34 cellular contexts compared by ENCODE assay signal in genomic region chr6:79135973-79136470, GRCh38.
"Had no signal": no experiment of that assay in that cellular context is flagged by ENCODE, and none has a peak within 500 bp of the region (broad histone marks: within the 10 kb centered on the region; RNA-seq: fewer than 3 reads in every experiment).

No MANE protein-coding gene starts in this region.

- ATAC-seq: activated CD4-positive, alpha-beta T cell treated with anti-CD3 and anti-CD28 coated beads for 36 hours; activated CD4-positive, CD25-positive, alpha-beta regulatory T cell treated with anti-CD3 and anti-CD28 coated beads, Interleukin-2, amount 50 U/mL, for 24 hours; activated CD8-positive, alpha-beta memory T cell treated with anti-CD3 and anti-CD28 coated beads, Interleukin-2, amount 10 ng/mL, durations not matched to agents 7 days and 5 days; activated CD8-positive, alpha-beta T cell treated with anti-CD3 and anti-CD28 coated beads for 36 hours; activated CD8-positive, alpha-beta T cell treated with anti-CD3 and anti-CD28 coated beads, Interleukin-2, amount 10 ng/mL, durations not matched to agents 7 days and 5 days; T-helper 17 cell had no signal

- H3K27ac ChIP-seq: VCaP, WERI-Rb-1 had no signal

- FAIRE-seq: TTC549 had no signal

- H3K27ac Mint-ChIP-seq: activated B cell treated with CpG ODN at 0.5 μM for 24 hours; activated CD4-positive, alpha-beta memory T cell treated with anti-CD3 and anti-CD28 coated beads for 36 hours; activated CD4-positive, alpha-beta memory T cell treated with anti-CD3 and anti-CD28 coated beads, Interleukin-2, amount 10 ng/mL, durations not matched to agents 7 days and 5 days; activated CD4-positive, alpha-beta T cell treated with anti-CD3 and anti-CD28 coated beads for 36 hours; activated CD4-positive, alpha-beta T cell treated with anti-CD3 and anti-CD28 coated beads, Interleukin-2, amount 10 ng/mL, durations not matched to agents 24 days and 14 days; activated CD4-positive, alpha-beta T cell treated with anti-CD3 and anti-CD28 coated beads, Interleukin-2, amount 10 ng/mL, durations not matched to agents 7 days and 5 days; activated CD8-positive, alpha-beta memory T cell treated with anti-CD3 and anti-CD28 coated beads, Interleukin-2, amount 10 ng/mL, durations not matched to agents 7 days and 5 days; activated CD8-positive, alpha-beta T cell treated with anti-CD3 and anti-CD28 coated beads for 36 hours; activated CD8-positive, alpha-beta T cell treated with anti-CD3 and anti-CD28 coated beads, Interleukin-2, amount 10 ng/mL, durations not matched to agents 7 days and 5 days; T-helper 1 cell treated with Interleukin-12 subunit alpha and Interleukin-12 subunit beta and Interleukin-4 antibody, amounts not matched to agents 30 μg/mL and 1 μg/mL, for 36 hours; T-helper 17 cell; T-helper 2 cell treated with Interferon-gamma antibody and Interleukin-4, amounts not matched to agents 5 μg/mL and 100 μg/mL, for 36 hours had no signal

- H3K4me3 Mint-ChIP-seq: activated B cell treated with CpG ODN at 0.5 μM for 24 hours; activated CD4-positive, alpha-beta memory T cell treated with anti-CD3 and anti-CD28 coated beads for 36 hours; activated CD4-positive, alpha-beta memory T cell treated with anti-CD3 and anti-CD28 coated beads, Interleukin-2, amount 10 ng/mL, durations not matched to agents 7 days and 5 days; activated CD4-positive, alpha-beta T cell treated with anti-CD3 and anti-CD28 coated beads for 36 hours; activated CD4-positive, alpha-beta T cell treated with anti-CD3 and anti-CD28 coated beads, Interleukin-2, amount 10 ng/mL, durations not matched to agents 24 days and 14 days; activated CD4-positive, alpha-beta T cell treated with anti-CD3 and anti-CD28 coated beads, Interleukin-2, amount 10 ng/mL, durations not matched to agents 7 days and 5 days; activated CD8-positive, alpha-beta memory T cell treated with anti-CD3 and anti-CD28 coated beads, Interleukin-2, amount 10 ng/mL, durations not matched to agents 7 days and 5 days; activated CD8-positive, alpha-beta T cell treated with anti-CD3 and anti-CD28 coated beads for 36 hours; activated CD8-positive, alpha-beta T cell treated with anti-CD3 and anti-CD28 coated beads, Interleukin-2, amount 10 ng/mL, durations not matched to agents 7 days and 5 days; T-helper 1 cell treated with Interleukin-12 subunit alpha and Interleukin-12 subunit beta and Interleukin-4 antibody, amounts not matched to agents 30 μg/mL and 1 μg/mL, for 36 hours; T-helper 17 cell; T-helper 2 cell treated with Interferon-gamma antibody and Interleukin-4, amounts not matched to agents 5 μg/mL and 100 μg/mL, for 36 hours; WTC11 had no signal

- H3K36me3 Mint-ChIP-seq: activated CD8-positive, alpha-beta memory T cell treated with anti-CD3 and anti-CD28 coated beads, Interleukin-2, amount 10 ng/mL, durations not matched to agents 7 days and 5 days had no signal

- H3K4me1 Mint-ChIP-seq: activated B cell treated with CpG ODN at 0.5 μM for 24 hours; activated CD4-positive, alpha-beta memory T cell treated with anti-CD3 and anti-CD28 coated beads, Interleukin-2, amount 10 ng/mL, durations not matched to agents 7 days and 5 days; activated CD4-positive, alpha-beta T cell treated with anti-CD3 and anti-CD28 coated beads for 36 hours; activated CD4-positive, alpha-beta T cell treated with anti-CD3 and anti-CD28 coated beads, Interleukin-2, amount 10 ng/mL, durations not matched to agents 24 days and 14 days; activated CD4-positive, alpha-beta T cell treated with anti-CD3 and anti-CD28 coated beads, Interleukin-2, amount 10 ng/mL, durations not matched to agents 7 days and 5 days; activated CD8-positive, alpha-beta memory T cell treated with anti-CD3 and anti-CD28 coated beads, Interleukin-2, amount 10 ng/mL, durations not matched to agents 7 days and 5 days; T-helper 17 cell; WTC11 had no signal

- DNase-seq: activated B cell treated with CpG ODN at 0.5 μM for 24 hours; activated CD4-positive, alpha-beta memory T cell treated with anti-CD3 and anti-CD28 coated beads for 36 hours; activated CD4-positive, alpha-beta memory T cell treated with anti-CD3 and anti-CD28 coated beads, Interleukin-2, amount 10 ng/mL, durations not matched to agents 7 days and 5 days; activated CD4-positive, alpha-beta T cell treated with anti-CD3 and anti-CD28 coated beads for 1 hour; activated CD4-positive, alpha-beta T cell treated with anti-CD3 and anti-CD28 coated beads for 36 hours; activated CD4-positive, alpha-beta T cell treated with anti-CD3 and anti-CD28 coated beads for 4 hours; activated CD4-positive, alpha-beta T cell treated with anti-CD3 and anti-CD28 coated beads for 48 hours; activated CD4-positive, alpha-beta T cell treated with anti-CD3 and anti-CD28 coated beads, Interleukin-2, amount 10 ng/mL, durations not matched to agents 24 days and 14 days; activated CD4-positive, alpha-beta T cell treated with anti-CD3 and anti-CD28 coated beads, Interleukin-2, amount 10 ng/mL, durations not matched to agents 7 days and 5 days; activated CD4-positive, alpha-beta T cell treated with anti-CD3 and anti-CD28 coated beads, Interleukin-2, amount 50 U/mL, for 1 hour; activated CD4-positive, alpha-beta T cell treated with anti-CD3 and anti-CD28 coated beads, Interleukin-2, amount 50 U/mL, for 4 hours; activated CD4-positive, alpha-beta T cell treated with anti-CD3 and anti-CD28 coated beads, Interleukin-2, amount 50 U/mL, for 48 hours; activated CD4-positive, CD25-positive, alpha-beta regulatory T cell; activated CD4-positive, CD25-positive, alpha-beta regulatory T cell treated with anti-CD3 and anti-CD28 coated beads, Interleukin-2, amount 50 U/mL, for 72 hours; activated CD8-positive, alpha-beta memory T cell treated with anti-CD3 and anti-CD28 coated beads for 24 hours; activated CD8-positive, alpha-beta memory T cell treated with anti-CD3 and anti-CD28 coated beads, Interleukin-2, amount 10 ng/mL, durations not matched to agents 7 days and 5 days; activated CD8-positive, alpha-beta memory T cell treated with anti-CD3 and anti-CD28 coated beads, Interleukin-2, amount 50 U/mL, for 4 hours; activated CD8-positive, alpha-beta memory T cell treated with anti-CD3 and anti-CD28 coated beads, Interleukin-2, amount 50 U/mL, for 48 hours; activated CD8-positive, alpha-beta T cell treated with anti-CD3 and anti-CD28 coated beads for 36 hours; activated CD8-positive, alpha-beta T cell treated with anti-CD3 and anti-CD28 coated beads, Interleukin-2, amount 10 ng/mL, durations not matched to agents 7 days and 5 days; activated T-cell treated with anti-CD3 and anti-CD28 coated beads for 4 hours; activated T-cell treated with anti-CD3 and anti-CD28 coated beads, Interleukin-2, amount 50 U/mL, for 1 hour; T-helper 1 cell; T-helper 17 cell; T-helper 2 cell; T-helper 9 cell; T1000; WERI-Rb-1 had no signal

- H3K27me3 Mint-ChIP-seq: T-helper 17 cell had no signal

- H3K36me3 ChIP-seq: WERI-Rb-1 had no signal
